In the genomic region with DNA sequence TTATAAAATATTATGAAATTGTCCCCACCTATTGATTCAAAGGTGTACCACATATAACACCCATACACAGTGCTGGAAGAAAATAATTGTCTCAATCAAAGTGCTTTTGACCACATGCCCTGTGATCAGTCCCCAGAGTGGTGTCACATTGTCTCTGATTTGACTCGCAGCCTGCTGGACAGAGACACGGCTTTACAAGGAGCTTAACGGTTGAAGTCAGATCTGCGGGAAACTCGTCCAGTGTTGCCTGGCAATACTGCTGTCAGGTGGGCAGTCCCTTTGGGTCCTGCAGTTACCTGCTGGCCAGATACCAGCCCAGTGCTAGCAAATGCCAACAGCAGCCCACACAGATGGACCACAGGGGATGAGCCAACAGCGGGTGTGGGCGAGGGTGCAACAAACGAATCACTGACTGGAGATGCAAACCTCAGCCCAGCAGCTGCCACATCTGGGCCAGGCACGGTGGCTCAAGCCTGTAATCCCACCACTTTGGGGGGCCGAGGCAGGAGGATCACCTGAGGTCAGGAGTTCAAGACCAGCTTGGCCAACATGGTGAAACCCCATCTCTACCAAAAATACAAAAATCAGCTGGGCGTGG, we compare ENCODE assay signal across 25 cellular contexts. TPM values are rescaled to one million over a fixed set of nuclear protein-coding genes. Genes with fewer than 3 reads are reported as not detected.
DNase-seq lines count a peak whose midpoint lies in the region; ATAC-seq and TF ChIP-seq lines count a peak whose summit lies in the region.
"Had no signal": no experiment of that assay in that cellular context is flagged by ENCODE, and none has a peak within 500 bp of the region (broad histone marks: within the 10 kb centered on the region; RNA-seq: fewer than 3 reads in every experiment).

No MANE protein-coding gene starts in this region.

- peaks cover 3 to 5% of the 10 kb centered on the region in 2 experiments; a peak in 2 of 4 replicates for H3K4me1 Mint-ChIP-seq in H9

- H2BK120ac ChIP-seq in H9 (ENCODE audit: low read depth, low read length, poor library complexity, severe bottlenecking), result no peak overlapping the region

- no peak overlapping the region for H3K27ac ChIP-seq in H9 (ENCODE audit: insufficient read length, low read depth, low read length)
- H3K27ac ChIP-seq in Peyer's patch, result no peak overlapping the region
- H3K27ac ChIP-seq: KMS-11, transverse colon had no signal

- H3K4ac ChIP-seq in H9 (ENCODE audit: low read depth, low read length), result no peak overlapping the region

- no peaks in the 10 kb centered on the region for H3K36me3 ChIP-seq in Peyer's patch
- H3K36me3 ChIP-seq: transverse colon had no signal

- WGBS in H9 (ENCODE audit: extremely low coverage, insufficient read length, low lambda C conversion rate), result no CpG with 5 or more reads among the region's 11 CpGs
- 51 to 56% methylated on average over 10 to 11 of the region's 11 CpGs for WGBS in lower leg skin, 2 donors

- H2BK12ac ChIP-seq in H9 (ENCODE audit: insufficient read length, low read depth, low read length), result no peak overlapping the region

- no peak overlapping the region for H3K4me2 ChIP-seq in H9 (ENCODE audit: insufficient read depth, insufficient read length, low read length)
- H3K4me2 ChIP-seq: KMS-11 had no signal

- no peak overlapping the region for H3K14ac ChIP-seq in H9 (ENCODE audit: insufficient read depth, low read length)

- H3K9me3 Mint-ChIP-seq in H9, result no peaks in the 10 kb centered on the region; a peak in 3 of 5 replicates
- H3K9me3 Mint-ChIP-seq: activated T-cell treated with anti-CD3 and anti-CD28 coated beads, Interleukin-2, amount 50 U/mL, for 24 hours; naive thymus-derived CD8-positive, alpha-beta T cell; stimulated activated naive CD8-positive, alpha-beta T cell treated with anti-CD3 and anti-CD28 coated beads, Interleukin-15, amount 100 ng/mL, for 72 hours; T-cell had no signal

- peaks cover 3% of the 10 kb centered on the region for H3K27me3 Mint-ChIP-seq in H9 (ENCODE audit: low read depth)

- H3K23ac ChIP-seq in H9 (ENCODE audit: insufficient read length, low read depth, low read length), result no peak overlapping the region

- no peak overlapping the region for H4K8ac ChIP-seq in H9 (replicated peaks; ENCODE audit: insufficient read length, low read depth, low read length)

- H3K4me3 ChIP-seq in lower leg skin (ENCODE audit: low read depth, poor library complexity, severe bottlenecking), result no peak overlapping the region
- H3K4me3 ChIP-seq in Peyer's patch, result no peak overlapping the region
- H3K4me3 ChIP-seq: transverse colon had no signal

- H2AK5ac ChIP-seq in H9 (ENCODE audit: insufficient read length, low read length), result no peak overlapping the region

- no peak overlapping the region for H3T11ph ChIP-seq in H9 (ENCODE audit: low read length)

- H4K5ac ChIP-seq in H9 (ENCODE audit: insufficient read length, low read depth, low read length), result no peak overlapping the region

- H3K9ac ChIP-seq in H9 (ENCODE audit: extremely low read depth, insufficient read length, low read length), result no peak overlapping the region
- H3K9ac ChIP-seq: KMS-11 had no signal

- H2AFZ ChIP-seq in H9 (ENCODE audit: low read length), result no peak overlapping the region

- intact Hi-C loops in lower leg skin (cut with DNase I; ENCODE audit: low total_unique reads), result no loop called here

- peaks cover 4% of the 10 kb centered on the region for H3K23me2 ChIP-seq in H9 (ENCODE audit: insufficient read length, low read depth, low read length, poor library complexity, severe bottlenecking)

- TF ChIP-seq CTCF in H9 (conservative IDR thresholded peaks at IDR 0.05) (no peak), lower leg skin (IDR thresholded peaks at IDR 0.05) (no peak), Peyer's patch (IDR thresholded peaks at IDR 0.05) (no peak)

- DNase-seq in NCI-H1105 treated with DMSO at 0.1 percent for 48 hours (lab: John Stamatoyannopoulos, UW) (peak; percentile 51), NCI-H1105 (lab: John Stamatoyannopoulos, UW) (no peak), H9 (no peak), NCI-H82 (lab: John Stamatoyannopoulos, UW) (peak; percentile 82), myocyte (ENCODE audit: low read depth) (peak; percentile 22), lower leg skin (ENCODE audit: low spot score in 2 of 2) (no peak), Peyer's patch (no peak)
- DNase-seq: 8988T; activated CD8-positive, alpha-beta memory T cell treated with anti-CD3 and anti-CD28 coated beads for 24 hours; activated naive CD4-positive, alpha-beta T cell; activated T-cell treated with anti-CD3 and anti-CD28 coated beads, Interleukin-2, amount 50 U/mL, for 24 hours; AML-193; amniotic stem cell; cortex of kidney; naive thymus-derived CD8-positive, alpha-beta T cell; NCI-H526 treated with DMSO at 0.1 percent for 48 hours; SHP77 treated with DMSO at 0.1 percent for 48 hours; stimulated activated CD4-positive, alpha-beta T cell treated with anti-CD3 and anti-CD28 coated beads, Interleukin-12 subunit alpha, Interleukin-12 subunit beta, amount 100 ng/mL, for 4 hours; stimulated activated CD4-positive, alpha-beta T cell treated with anti-CD3 and anti-CD28 coated beads, Interleukin-4, amount 100 ng/mL, for 4 hours; stimulated activated naive CD8-positive, alpha-beta T cell treated with anti-CD3 and anti-CD28 coated beads, Interleukin-15, amount 100 ng/mL, for 72 hours; T-cell; transverse colon had no signal

- TF ChIP-seq POLR2A in lower leg skin (IDR thresholded peaks at IDR 0.05) (no peak), Peyer's patch (IDR thresholded peaks at IDR 0.05) (no peak)

- H3K36me3 Mint-ChIP-seq in H9 (ENCODE audit: insufficient read depth in 1 of 3, low read depth in 3 of 3), result no peaks in the 10 kb centered on the region
- H3K36me3 Mint-ChIP-seq: naive thymus-derived CD8-positive, alpha-beta T cell; T-cell had no signal

- no peak overlapping the region for H3K18ac ChIP-seq in H9 (ENCODE audit: insufficient read length, low read depth, low read length)

- H2BK15ac ChIP-seq in H9 (ENCODE audit: low read depth, low read length), result 0 out of 2 replicates have a peak overlapping the region, but pooled peaks have one; percentile 24

- H3K4me1 ChIP-seq in H9 (ENCODE audit: insufficient read depth, low read length) (peaks cover 3% of the 10 kb centered on the region; the same call in 1 of the 2 replicates), Peyer's patch (no peaks in the 10 kb centered on the region)
- H3K4me1 ChIP-seq: transverse colon had no signal

- H3K27me3 ChIP-seq in H9 (ENCODE audit: insufficient read depth, low read length), result no peaks in the 10 kb centered on the region
- H3K27me3 ChIP-seq in Peyer's patch, result peaks cover 0 to 5% of the 10 kb centered on the region in 2 donors

- H3K9me3 ChIP-seq in H9 (ENCODE audit: control insufficient read depth, low read depth, low read length) (no peaks in the 10 kb centered on the region), Peyer's patch (no peaks in the 10 kb centered on the region)
- H3K9me3 ChIP-seq: transverse colon had no signal

- no peak overlapping the region for H4K91ac ChIP-seq in H9 (ENCODE audit: insufficient read length, low read depth, low read length)

- no peak overlapping the region for H3K56ac ChIP-seq in H9 (ENCODE audit: insufficient read length, low read depth, low read length)

- no peaks in the 10 kb centered on the region for H3K79me2 ChIP-seq in H9 (ENCODE audit: insufficient read depth, low read length)

- no peaks in the 10 kb centered on the region for H4K20me1 ChIP-seq in H9 (ENCODE audit: control insufficient read depth, insufficient read depth, insufficient read length)

- ATAC-seq in GM21515 (IDR thresholded peaks at IDR 0.05; ENCODE audit: unreplicated experiment), result no peak
- ATAC-seq: naive thymus-derived CD8-positive, alpha-beta T cell; stimulated activated naive CD8-positive, alpha-beta T cell treated with anti-CD3 and anti-CD28 coated beads, Interleukin-15, amount 100 ng/mL, for 72 hours; T-cell had no signal

- no peaks in the 10 kb centered on the region for H3K79me1 ChIP-seq in H9 (ENCODE audit: insufficient read depth, low read depth, low read length, poor library complexity, severe bottlenecking)

- no peak overlapping the region for H3K27ac Mint-ChIP-seq in H9
- H3K27ac Mint-ChIP-seq: activated T-cell treated with anti-CD3 and anti-CD28 coated beads, Interleukin-2, amount 50 U/mL, for 24 hours; stimulated activated naive CD8-positive, alpha-beta T cell treated with anti-CD3 and anti-CD28 coated beads, Interleukin-15, amount 100 ng/mL, for 72 hours; T-cell had no signal

- H2BK20ac ChIP-seq in H9 (ENCODE audit: low read depth, low read length, poor library complexity, severe bottlenecking), result no peak overlapping the region

- H2BK5ac ChIP-seq in H9 (ENCODE audit: insufficient read length, low read length), result no peak overlapping the region

- H3K4me3 Mint-ChIP-seq in H9, result peak overlapping the region in 1 of 2 experiments; percentile 38; a peak in 1 of 5 replicates
- H3K4me3 Mint-ChIP-seq: activated T-cell treated with anti-CD3 and anti-CD28 coated beads, Interleukin-2, amount 50 U/mL, for 24 hours; naive thymus-derived CD8-positive, alpha-beta T cell; stimulated activated naive CD8-positive, alpha-beta T cell treated with anti-CD3 and anti-CD28 coated beads, Interleukin-15, amount 100 ng/mL, for 72 hours; T-cell had no signal

RNA-seq across cellular contexts. Expression of gene SSTR2, which starts 26.2 kb away (rescaled TPM):
- total RNA-seq in H9 (2021) (2.0 TPM in 2 replicates), myocyte (0.05 and 0.11 TPM in 2 replicates), lower leg skin (under 1 TPM; 0.15 to 0.78 (median 0.45) TPM), Peyer's patch (under 1 TPM in 3 of 4 donors, not detected in 1; 0.40 to 0.88 (median 0.57) TPM)
- 0.05 TPM for polyA plus RNA-seq in myocyte (2012)
- total RNA-seq: bronchial epithelial cell; naive thymus-derived CD8-positive, alpha-beta T cell; T-cell had no signal
- polyA plus RNA-seq: naive thymus-derived CD8-positive, alpha-beta T cell had no signal

RNA-seq across cellular contexts. Expression of gene SLC39A11, which starts 46.2 kb away (rescaled TPM):
- 14.5 and 15.2 TPM in 2 replicates for total RNA-seq in H9 (2021)
- 9.1 and 9.4 TPM in 2 replicates for total RNA-seq in myocyte
- 12.3 TPM for polyA plus RNA-seq in myocyte (2012)
- 10 to 100 TPM; 41.6 to 59.0 (median 47.1) TPM for total RNA-seq in lower leg skin
- 10 to 100 TPM; 39.9 to 91.6 (median 45.7) TPM for total RNA-seq in Peyer's patch

RNA-seq across cellular contexts. Expression of gene COG1, which starts 54.2 kb away (rescaled TPM):
- total RNA-seq in H9 (2021), result 23.2 and 26.5 TPM in 2 replicates
- 38.9 and 43.0 TPM in 2 replicates for total RNA-seq in myocyte
- polyA plus RNA-seq in myocyte (2012), result 50.9 TPM
- 10 to 100 TPM; 18.3 to 33.2 (median 23.9) TPM for total RNA-seq in lower leg skin
- 10 to 100 TPM; 48.3 to 83.3 (median 62.9) TPM for total RNA-seq in Peyer's patch

Comparison
In these comparisons a context has a peak if more than half of its experiments do, and no peak if none do; other contexts are left out.
1. DNase-seq: peak in NCI-H1105 treated with DMSO at 0.1 percent for 48 hours (single experiment), NCI-H82 (single experiment) and myocyte (single experiment); none in NCI-H1105 (single experiment), H9 (single experiment), lower leg skin (0 of 2) and Peyer's patch (0 of 3).